14 cellular contexts compared by ENCODE assay signal in the genomic region with DNA sequence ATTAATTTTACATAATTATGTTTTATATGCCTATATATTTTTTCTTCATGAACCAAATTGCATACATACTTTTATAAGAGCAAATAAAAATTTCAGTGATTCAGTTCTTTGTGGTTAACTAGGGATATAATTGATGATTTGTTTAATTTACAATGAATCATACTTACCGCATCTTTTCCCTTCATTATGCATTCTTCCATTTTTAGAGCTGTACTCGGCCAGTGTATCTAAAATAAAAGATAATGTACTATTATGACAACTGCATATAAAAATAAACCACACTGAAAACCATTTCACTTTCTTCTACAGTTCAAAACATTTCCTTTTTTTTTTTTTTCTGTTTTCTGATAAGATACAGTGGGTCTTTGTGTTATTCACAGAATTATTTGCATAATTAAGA.
DNase-seq lines count a peak whose midpoint lies in the region; ATAC-seq, FAIRE-seq and TF ChIP-seq lines count a peak whose summit lies in the region.
"Had no signal": no experiment of that assay in that cellular context is flagged by ENCODE, and none has a peak within 500 bp of the region (broad histone marks: within the 10 kb centered on the region; RNA-seq: fewer than 3 reads in every experiment).

No MANE protein-coding gene starts in this region.

- intact Hi-C loops in kidney (cut with DNase I) = no loop called here

- no peak for FAIRE-seq in astrocyte (lab: Jason Lieb, UNC)
- no peak for FAIRE-seq in keratinocyte (lab: Jason Lieb, UNC)
- no peak for FAIRE-seq in kidney (lab: Jason Lieb, UNC)
- FAIRE-seq: K562 had no signal

- peak; percentile 43 for DNase-seq in AG10803 (ENCODE audit: low read depth)
- peak; percentile 83 for DNase-seq in astrocyte (ENCODE audit: low read depth)
- DNase-seq in keratinocyte (ENCODE audit: low read depth, low spot score) = no peak
- DNase-seq in kidney = no peak
- no peak for DNase-seq in activated CD4-positive, CD25-positive, alpha-beta regulatory T cell (lab: John Stamatoyannopoulos, UW)
- DNase-seq in activated naive CD4-positive, alpha-beta T cell (lab: John Stamatoyannopoulos, UW) = no peak
- DNase-seq: activated naive CD8-positive, alpha-beta T cell treated with anti-CD3 and anti-CD28 coated beads, Interleukin-2, amount 10 ng/mL, durations not matched to agents 7 days and 5 days; cortex of kidney; DND-41 had no signal

- H3K36me3 ChIP-seq in KMS-11 (ENCODE audit: insufficient read depth) = no peaks in the 10 kb centered on the region
- H3K36me3 ChIP-seq in astrocyte (ENCODE audit: insufficient read depth, low read length) = no peaks in the 10 kb centered on the region
- H3K36me3 ChIP-seq in keratinocyte (ENCODE audit: control insufficient read depth in 2 of 2, extremely low read depth in 1 of 2, insufficient read depth in 2 of 2, low read length in 2 of 2) = no peaks in the 10 kb centered on the region
- no peaks in the 10 kb centered on the region for H3K36me3 ChIP-seq in kidney (ENCODE audit: control insufficient read depth in 1 of 2, insufficient read depth in 2 of 2, low read length in 2 of 2)
- H3K36me3 ChIP-seq: tibial artery had no signal

- no peaks in the 10 kb centered on the region for H3K36me3 Mint-ChIP-seq in astrocyte (ENCODE audit: low read depth, unreplicated experiment)
- H3K36me3 Mint-ChIP-seq: activated naive CD8-positive, alpha-beta T cell treated with anti-CD3 and anti-CD28 coated beads, Interleukin-2, amount 10 ng/mL, durations not matched to agents 7 days and 5 days; mesothelial cell of epicardium had no signal

- peak overlapping the region; percentile 4 for H3K27ac Mint-ChIP-seq in astrocyte (ENCODE audit: unreplicated experiment)
- H3K27ac Mint-ChIP-seq: activated naive CD8-positive, alpha-beta T cell treated with anti-CD3 and anti-CD28 coated beads, Interleukin-2, amount 10 ng/mL, durations not matched to agents 7 days and 5 days had no signal

- no peak overlapping the region for H3K4me3 ChIP-seq in AG10803 (ENCODE audit: low read length)
- H3K4me3 ChIP-seq in KMS-11 (IDR thresholded peaks at IDR 0.05; ENCODE audit: insufficient read depth, low read depth, low read length) = no peak overlapping the region
- peak overlapping the region; percentile 3 for H3K4me3 ChIP-seq in astrocyte (ENCODE audit: insufficient read depth, low read depth, low read length)
- no peak overlapping the region for H3K4me3 ChIP-seq in keratinocyte (ENCODE audit: control insufficient read depth in 2 of 3, extremely low read depth in 1 of 3, insufficient read depth in 2 of 3, low read depth in 1 of 3, low read length in 3 of 3)
- H3K4me3 ChIP-seq in kidney (ENCODE audit: low read length in 2 of 2) = no peak overlapping the region
- H3K4me3 ChIP-seq: K562, tibial artery had no signal

- H3K4me1 ChIP-seq in KMS-11 (ENCODE audit: low read depth, poor library complexity, severe bottlenecking) (no peaks in the 10 kb centered on the region), astrocyte (ENCODE audit: insufficient read depth, low read length) (peaks cover 14% of the 10 kb centered on the region), keratinocyte (ENCODE audit: control insufficient read depth, extremely low read depth, insufficient read depth, low read length) (peaks cover 15% of the 10 kb centered on the region), kidney (ENCODE audit: control insufficient read depth in 1 of 2, insufficient read depth in 1 of 2, low read depth in 1 of 2, low read length in 2 of 2) (no peaks in the 10 kb centered on the region)

- H3K79me2 ChIP-seq in KMS-11 (ENCODE audit: insufficient read depth, low read depth) (no peaks in the 10 kb centered on the region), astrocyte (ENCODE audit: insufficient read depth, low read length) (no peaks in the 10 kb centered on the region), keratinocyte (ENCODE audit: control insufficient read depth, insufficient read depth, low read length) (no peaks in the 10 kb centered on the region)

- H2AFZ ChIP-seq in KMS-11 (ENCODE audit: low read depth) (no peak overlapping the region), astrocyte (ENCODE audit: low read depth, low read length) (no peak overlapping the region), keratinocyte (ENCODE audit: control insufficient read depth, low read length) (no peak overlapping the region)

- ATAC-seq in GM19035 (IDR thresholded peaks at IDR 0.05; ENCODE audit: unreplicated experiment) = no peak

- 0 out of 2 replicates have a peak, but pooled peaks cover 3% of the 10 kb centered on the region for H4K20me1 ChIP-seq in KMS-11 (ENCODE audit: insufficient read depth)
- no peaks in the 10 kb centered on the region for H4K20me1 ChIP-seq in astrocyte (ENCODE audit: insufficient read depth, low read length)
- no peaks in the 10 kb centered on the region for H4K20me1 ChIP-seq in keratinocyte (ENCODE audit: control insufficient read depth, extremely low read depth, insufficient read depth, low read length)

- H3K4me2 ChIP-seq in KMS-11 (peak overlapping the region; percentile 50), astrocyte (ENCODE audit: low read length) (peak overlapping the region; percentile 75), keratinocyte (ENCODE audit: control insufficient read depth, extremely low read depth, insufficient read depth, low read depth, low read length) (peak overlapping the region; percentile 73)

- no peaks in the 10 kb centered on the region for H3K27me3 ChIP-seq in KMS-11 (ENCODE audit: insufficient read depth, low read depth)
- no peaks in the 10 kb centered on the region for H3K27me3 ChIP-seq in astrocyte (ENCODE audit: insufficient read depth, low read length)
- H3K27me3 ChIP-seq in keratinocyte (ENCODE audit: control insufficient read depth, extremely low read depth, insufficient read depth, low read length) = no peaks in the 10 kb centered on the region
- H3K27me3 ChIP-seq: tibial artery had no signal

- no peak overlapping the region; the same call in 1 of the 2 replicates for H3K27ac ChIP-seq in KMS-11
- peak overlapping the region; percentile 91 for H3K27ac ChIP-seq in astrocyte (ENCODE audit: low read depth, low read length)
- H3K27ac ChIP-seq in keratinocyte (ENCODE audit: control insufficient read depth, insufficient read depth, low read length) = peak overlapping the region; percentile 26
- H3K27ac ChIP-seq in kidney (ENCODE audit: low read depth in 2 of 2, low read length in 2 of 2) = no peak overlapping the region
- H3K27ac ChIP-seq: tibial artery had no signal

- H3K9me1 ChIP-seq in keratinocyte (ENCODE audit: control insufficient read depth, extremely low read depth, insufficient read depth, low read length) = no peaks in the 10 kb centered on the region

- no peak overlapping the region for H3K4me3 Mint-ChIP-seq in astrocyte (ENCODE audit: unreplicated experiment)
- H3K4me3 Mint-ChIP-seq: activated naive CD8-positive, alpha-beta T cell treated with anti-CD3 and anti-CD28 coated beads, Interleukin-2, amount 10 ng/mL, durations not matched to agents 7 days and 5 days; mesothelial cell of epicardium had no signal

- no peaks in the 10 kb centered on the region for H3K27me3 Mint-ChIP-seq in astrocyte (ENCODE audit: low read depth, unreplicated experiment)
- H3K27me3 Mint-ChIP-seq: activated naive CD8-positive, alpha-beta T cell treated with anti-CD3 and anti-CD28 coated beads, Interleukin-2, amount 10 ng/mL, durations not matched to agents 7 days and 5 days had no signal

- H3K9me3 ChIP-seq in astrocyte (ENCODE audit: insufficient read depth, low read depth, low read length) = no peaks in the 10 kb centered on the region
- H3K9me3 ChIP-seq in keratinocyte (ENCODE audit: control insufficient read depth, low read depth, low read length) = no peaks in the 10 kb centered on the region
- no peaks in the 10 kb centered on the region for H3K9me3 ChIP-seq in kidney (ENCODE audit: control insufficient read depth in 1 of 2, low read length in 2 of 2)
- H3K9me3 ChIP-seq: tibial artery had no signal

- no peaks in the 10 kb centered on the region for H3K9me3 Mint-ChIP-seq in astrocyte (ENCODE audit: unreplicated experiment)
- H3K9me3 Mint-ChIP-seq: activated naive CD8-positive, alpha-beta T cell treated with anti-CD3 and anti-CD28 coated beads, Interleukin-2, amount 10 ng/mL, durations not matched to agents 7 days and 5 days; mesothelial cell of epicardium had no signal

- H3K9ac ChIP-seq in KMS-11 = no peak overlapping the region
- peak overlapping the region; percentile 72 for H3K9ac ChIP-seq in astrocyte (ENCODE audit: low read length)
- no peak overlapping the region for H3K9ac ChIP-seq in keratinocyte (ENCODE audit: control insufficient read depth, extremely low read depth, insufficient read depth, low read length)
- H3K9ac ChIP-seq in kidney (ENCODE audit: low read length in 2 of 2) = no peak overlapping the region

- dilution Hi-C loops in keratinocyte (cut with MboI; ENCODE audit: extremely low pct_ligation_motif_present, low sequenced_read_pairs) = no loop called here

- peaks cover 7% of the 10 kb centered on the region for H3K4me1 Mint-ChIP-seq in astrocyte (ENCODE audit: low read depth, unreplicated experiment)
- H3K4me1 Mint-ChIP-seq: activated naive CD8-positive, alpha-beta T cell treated with anti-CD3 and anti-CD28 coated beads, Interleukin-2, amount 10 ng/mL, durations not matched to agents 7 days and 5 days had no signal

- TF ChIP-seq CTCF in AG10803 (conservative IDR thresholded peaks at IDR 0.05; ENCODE audit: low read length) = no peak
- no peak for TF ChIP-seq CTCF in KMS-11 (conservative IDR thresholded peaks at IDR 0.05; ENCODE audit: low read depth, low read length)
- no peak for TF ChIP-seq CTCF in astrocyte (IDR thresholded peaks at IDR 0.05; ENCODE audit: insufficient read depth, low read depth, low read length)
- TF ChIP-seq CTCF in keratinocyte (optimal IDR thresholded peaks at IDR 0.05 in 1 of 3, IDR thresholded peaks at IDR 0.05 in 1 of 3, conservative IDR thresholded peaks at IDR 0.05 in 1 of 3; ENCODE audit: extremely low read depth in 1 of 3, insufficient read depth in 2 of 3, low read length in 3 of 3) = no peak
- TF ChIP-seq CTCF in kidney (IDR thresholded peaks at IDR 0.05; ENCODE audit: borderline replicate concordance, extremely low read depth, insufficient read depth) = no peak

Comparison
In these comparisons a context has a peak if more than half of its experiments do, and no peak if none do; other contexts are left out.
1. DNase-seq: peak in AG10803 (single experiment) and astrocyte (single experiment); none in keratinocyte (single experiment), kidney (single experiment), activated CD4-positive, CD25-positive, alpha-beta regulatory T cell (0 of 4) and activated naive CD4-positive, alpha-beta T cell (0 of 4).
2. H3K27ac ChIP-seq: peak in astrocyte (single experiment) and keratinocyte (single experiment); none in KMS-11 (single experiment) and kidney (0 of 2).
3. Peak in every context shown above with its lines, with median percentiles within 50 percentile points of each other: H3K4me2 ChIP-seq.